8 cellular contexts compared by ENCODE assay signal in genomic region chr1:39771022-39771532, GRCh38. TPM values are rescaled to one million over a fixed set of nuclear protein-coding genes. Genes with fewer than 3 reads are reported as not detected.
A peak's percentile ranks its signal among the peaks of the same experiment; 100 is the strongest.
DNase-seq lines count a peak whose midpoint lies in the region; ATAC-seq, FAIRE-seq and TF ChIP-seq lines count a peak whose summit lies in the region.
"Not testable (repeated sequence)": the region's sequence is repeated elsewhere in the genome, so short reads cannot be mapped to it uniquely, and the experiment has no call there.

Gene OXCT2 (minus strand): TSS chr1:39771348. CDS start chr1:39771255, 93 bp downstream.

- peak within 1 kb of the TSS; percentile 47 for H3K4me2 ChIP-seq in endothelial cell of umbilical vein (ENCODE audit: insufficient read depth, low read length)
- peak within 1 kb of the TSS; percentile 65 for H3K4me2 ChIP-seq in hepatocyte

- not testable (repeated sequence) for TF ChIP-seq CTCF in AG10803 (conservative IDR thresholded peaks at IDR 0.05; ENCODE audit: low read length); HFFc6 (IDR thresholded peaks at IDR 0.05); endothelial cell of umbilical vein (IDR thresholded peaks at IDR 0.05; ENCODE audit: extremely low read depth in 1 of 2, insufficient read depth in 1 of 2, low read depth in 1 of 2, low read length in 2 of 2); hepatocyte (IDR thresholded peaks at IDR 0.05; ENCODE audit: poor library complexity)

- not testable (repeated sequence) for H3K27ac ChIP-seq in endothelial cell of umbilical vein (ENCODE audit: insufficient read depth, low read depth, low read length); hepatocyte

- H3K27me3 ChIP-seq in endothelial cell of umbilical vein (ENCODE audit: control insufficient read depth in 2 of 2, insufficient read depth in 2 of 2, low read length in 2 of 2); hepatocyte: not testable (repeated sequence)

- 1% methylated on average over 16 of the region's 57 CpGs for WGBS in hepatocyte (ENCODE audit: low lambda C conversion rate, missing lambda C conversion rate)

- H3K36me3 Mint-ChIP-seq in HFFc6 (ENCODE audit: low read depth); activated naive CD8-positive, alpha-beta T cell; naive thymus-derived CD8-positive, alpha-beta T cell; stimulated activated effector memory CD8-positive, alpha-beta T cell treated with anti-CD3 and anti-CD28 coated beads, Interleukin-12 subunit alpha, Interleukin-12 subunit beta, amount 100 ng/mL, for 72 hours: not testable (repeated sequence)

- H3K9me2 ChIP-seq in hepatocyte (replicated peaks; ENCODE audit: insufficient read depth): not testable (repeated sequence)

- H3K4me1 Mint-ChIP-seq in HFFc6 (ENCODE audit: low read depth); activated naive CD8-positive, alpha-beta T cell (ENCODE audit: low read depth); naive thymus-derived CD8-positive, alpha-beta T cell; stimulated activated effector memory CD8-positive, alpha-beta T cell treated with anti-CD3 and anti-CD28 coated beads, Interleukin-12 subunit alpha, Interleukin-12 subunit beta, amount 100 ng/mL, for 72 hours: not testable (repeated sequence)

- peak within 1 kb of the TSS; percentile 43 for H3K4me3 ChIP-seq in AG10803 (ENCODE audit: low read length)
- peak within 1 kb of the TSS in 2 of 3 experiments; percentile 21 to 36 for H3K4me3 ChIP-seq in endothelial cell of umbilical vein (replicated peaks in 1 of 3; ENCODE audit: insufficient read depth in 1 of 3, low read depth in 1 of 3, low read length in 3 of 3)
- H3K4me3 ChIP-seq in hepatocyte: not testable (repeated sequence)

- CTCF ChIA-PET in endothelial cell of umbilical vein (lab: Charles Lee): not testable (repeated sequence)

- not testable (repeated sequence) for H3K9ac ChIP-seq in endothelial cell of umbilical vein (replicated peaks; ENCODE audit: extremely low read depth, insufficient read depth, low read length)

- peak within 1 kb of the TSS; percentile 83 for H3K4me3 Mint-ChIP-seq in HFFc6
- H3K4me3 Mint-ChIP-seq in activated naive CD8-positive, alpha-beta T cell: peak within 1 kb of the TSS; percentile 75
- peak within 1 kb of the TSS in 6 of 10 donors; percentile 18 to 59 (median 44) for H3K4me3 Mint-ChIP-seq in naive thymus-derived CD8-positive, alpha-beta T cell
- peak within 1 kb of the TSS; percentile 47 for H3K4me3 Mint-ChIP-seq in stimulated activated effector memory CD8-positive, alpha-beta T cell treated with anti-CD3 and anti-CD28 coated beads, Interleukin-12 subunit alpha, Interleukin-12 subunit beta, amount 100 ng/mL, for 72 hours

- H3K4me1 ChIP-seq in endothelial cell of umbilical vein (ENCODE audit: control insufficient read depth, extremely low read depth, insufficient read depth, low read length); hepatocyte (ENCODE audit: insufficient read depth): not testable (repeated sequence)

- DNase-seq in AG10803 (ENCODE audit: low read depth); HFFc6; endothelial cell of umbilical vein (ENCODE audit: low read depth, low spot score); hepatocyte (ENCODE audit: low spot score); naive thymus-derived CD8-positive, alpha-beta T cell; stimulated activated effector memory CD8-positive, alpha-beta T cell treated with anti-CD3 and anti-CD28 coated beads, Interleukin-12 subunit alpha, Interleukin-12 subunit beta, amount 100 ng/mL, for 72 hours (ENCODE audit: low spot score in 2 of 2): not testable (repeated sequence)

- H4K20me1 ChIP-seq in endothelial cell of umbilical vein (replicated peaks; ENCODE audit: control insufficient read depth, extremely low read depth, insufficient read depth, low read length); hepatocyte (ENCODE audit: insufficient read depth, poor library complexity, severe bottlenecking): not testable (repeated sequence)

- not testable (repeated sequence) for H3K36me3 ChIP-seq in endothelial cell of umbilical vein (ENCODE audit: control insufficient read depth in 2 of 2, extremely low read depth in 1 of 2, insufficient read depth in 2 of 2, low read length in 2 of 2); hepatocyte (replicated peaks; ENCODE audit: insufficient read depth, low read depth)

- H3K79me2 ChIP-seq in endothelial cell of umbilical vein (ENCODE audit: control insufficient read depth, insufficient read depth, low read length); hepatocyte: not testable (repeated sequence)

- dilution Hi-C loops in endothelial cell of umbilical vein (cut with MboI; ENCODE audit: extremely low pct_ligation_motif_present, low sequenced_read_pairs): not testable (repeated sequence)

- not testable (repeated sequence) for H3K9me3 ChIP-seq in endothelial cell of umbilical vein (replicated peaks; ENCODE audit: control insufficient read depth, insufficient read depth, low read length); hepatocyte (ENCODE audit: low read depth)

- not testable (repeated sequence) for H3K27ac Mint-ChIP-seq in HFFc6; activated naive CD8-positive, alpha-beta T cell; naive thymus-derived CD8-positive, alpha-beta T cell; stimulated activated effector memory CD8-positive, alpha-beta T cell treated with anti-CD3 and anti-CD28 coated beads, Interleukin-12 subunit alpha, Interleukin-12 subunit beta, amount 100 ng/mL, for 72 hours

- FAIRE-seq in endothelial cell of umbilical vein (lab: Jason Lieb, UNC): not testable (repeated sequence)

- peak within 1 kb of the TSS; percentile 82 for H2AFZ ChIP-seq in endothelial cell of umbilical vein (ENCODE audit: low read depth, low read length)
- H2AFZ ChIP-seq in hepatocyte: not testable (repeated sequence)

- H3K27me3 Mint-ChIP-seq in HFFc6 (ENCODE audit: insufficient read depth); activated naive CD8-positive, alpha-beta T cell; naive thymus-derived CD8-positive, alpha-beta T cell: not testable (repeated sequence)

- ATAC-seq in activated CD4-positive, CD25-positive, alpha-beta regulatory T cell treated with anti-CD3 and anti-CD28 coated beads, Interleukin-2, amount 50 U/mL, for 24 hours: peak; percentile 37 to 70
- ATAC-seq in naive thymus-derived CD8-positive, alpha-beta T cell: peak; percentile 35 to 37
- ATAC-seq in stimulated activated effector memory CD8-positive, alpha-beta T cell treated with anti-CD3 and anti-CD28 coated beads, Interleukin-12 subunit alpha, Interleukin-12 subunit beta, amount 100 ng/mL, for 72 hours: peak; percentile 60

- intact Hi-C loops in endothelial cell of umbilical vein (cut with micrococcal nuclease): not testable (repeated sequence)

- POLR2A ChIA-PET in endothelial cell of umbilical vein (lab: Charles Lee); naive thymus-derived CD8-positive, alpha-beta T cell (lab: Charles Lee): not testable (repeated sequence)

- H3K9me1 ChIP-seq in endothelial cell of umbilical vein (replicated peaks; ENCODE audit: control insufficient read depth, extremely low read depth, insufficient read depth, low read length): not testable (repeated sequence)

- BruUV-seq in endothelial cell of umbilical vein (replicated peaks; lab: Mats Ljungman, UMichigan): not testable (repeated sequence)

- TF ChIP-seq POLR2A in endothelial cell of umbilical vein (IDR thresholded peaks at IDR 0.05; ENCODE audit: low read depth, low read length): not testable (repeated sequence)

- H3K9me3 Mint-ChIP-seq in HFFc6; activated naive CD8-positive, alpha-beta T cell (ENCODE audit: low read depth); naive thymus-derived CD8-positive, alpha-beta T cell; stimulated activated effector memory CD8-positive, alpha-beta T cell treated with anti-CD3 and anti-CD28 coated beads, Interleukin-12 subunit alpha, Interleukin-12 subunit beta, amount 100 ng/mL, for 72 hours: not testable (repeated sequence)

RNA-seq across cellular contexts. Expression of gene OXCT2, which starts in this region (rescaled TPM):
- total RNA-seq in HFFc6 (2021; fragmentation: NEBNext Ultra II Directional; extraction: Animal tissue kit (Norgen Biotek cat#: 25700)): 1 to 10 TPM in 5 of 6 experiments, under 1 TPM in 1; 0.81 to 2.3 (median 1.4) TPM
- total RNA-seq in endothelial cell of umbilical vein (0.48 and 0.60 TPM in 2 replicates), hepatocyte (0.60 and 1.8 TPM in 2 replicates)
- polyA plus RNA-seq in endothelial cell of umbilical vein (0.84 and 1.0 TPM in 2 replicates), hepatocyte (0.25 and 0.39 TPM in 2 replicates)
- polyA plus RNA-seq in endothelial cell of umbilical vein (2011; cell fraction: cytosol; rRNA removed): 0.50 and 0.76 TPM in 2 replicates
- 0.45 and 0.62 TPM in 2 replicates for polyA plus RNA-seq in endothelial cell of umbilical vein (2011; cell fraction: nucleus; rRNA removed)
- polyA plus RNA-seq in endothelial cell of umbilical vein (2012): 1.4 and 1.6 TPM in 2 replicates
- polyA minus RNA-seq in endothelial cell of umbilical vein: 0.40 TPM in 1 of 2 replicates, not detected in the other
- not detected for polyA minus RNA-seq in endothelial cell of umbilical vein (2011; cell fraction: cytosol; rRNA and poly(A)+ RNA removed)
- 0.63 TPM in 1 of 2 replicates, not detected in the other for polyA minus RNA-seq in endothelial cell of umbilical vein (2011; cell fraction: nucleus; rRNA and poly(A)+ RNA removed)
- not detected for total RNA-seq in naive thymus-derived CD8-positive, alpha-beta T cell
- polyA plus RNA-seq in naive thymus-derived CD8-positive, alpha-beta T cell: not detected

Comparison
In these comparisons a context has a peak if more than half of its experiments do, and no peak if none do; other contexts are left out.
1. Peak in ATAC-seq in naive thymus-derived CD8-positive, alpha-beta T cell; RNA of the gene not detected or under 1 TPM.